ENCODE assay signal across 16 cellular contexts in genomic region chr11:76185511-76185910, GRCh38. TPM values are rescaled to one million over a fixed set of nuclear protein-coding genes. Genes with fewer than 3 reads are reported as not detected.
DNase-seq lines count a peak whose midpoint lies in the region; ATAC-seq and TF ChIP-seq lines count a peak whose summit lies in the region.
"Had no signal": no experiment of that assay in that cellular context is flagged by ENCODE, and none has a peak within 500 bp of the region (broad histone marks: within the 10 kb centered on the region; RNA-seq: fewer than 3 reads in every experiment).

No MANE protein-coding gene starts in this region.

- H3F3A ChIP-seq in smooth muscle cell (ENCODE audit: low read depth), result no peaks in the 10 kb centered on the region

- TF ChIP-seq CTCF in fibroblast of lung (conservative IDR thresholded peaks at IDR 0.05 in 1 of 2, IDR thresholded peaks at IDR 0.05 in 1 of 2; ENCODE audit: low read depth in 1 of 2, low read length in 2 of 2) (no peak), smooth muscle cell (IDR thresholded peaks at IDR 0.05; ENCODE audit: borderline replicate concordance, insufficient read depth, poor library complexity, severe bottlenecking) (no peak)

- H3K4me3 ChIP-seq in BLaER1 treated with 17β-estradiol and CSF1 and Interleukin-3, amounts not matched to agents 10 nM and 100 nM, result no peak overlapping the region
- H3K4me3 ChIP-seq in fibroblast of lung (replicated peaks in 1 of 4; ENCODE audit: control extremely low read depth in 1 of 4, insufficient read depth in 1 of 4, low read depth in 3 of 4, low read length in 4 of 4) (no peak overlapping the region), mesodermal cell (ENCODE audit: extremely low read depth, insufficient read depth, low read length, poor library complexity, severe bottlenecking) (no peak overlapping the region), smooth muscle cell (no peak overlapping the region)
- H3K4me3 ChIP-seq: ascending aorta, tibial nerve had no signal

- no peaks in the 10 kb centered on the region for H3K27me3 ChIP-seq in BLaER1 treated with 17β-estradiol and CSF1 and Interleukin-3, amounts not matched to agents 10 nM and 100 nM
- H3K27me3 ChIP-seq in fibroblast of lung (ENCODE audit: control insufficient read depth, insufficient read depth, low read length) (peaks cover 3% of the 10 kb centered on the region), smooth muscle cell (ENCODE audit: low read depth) (no peaks in the 10 kb centered on the region)
- H3K27me3 ChIP-seq: ascending aorta, tibial nerve had no signal

- peaks cover 12 to 30% (median 23%) of the 10 kb centered on the region in 10 experiments; a peak in 19 of 20 replicates for H3K4me1 ChIP-seq in BLaER1 treated with 17β-estradiol and CSF1 and Interleukin-3, amounts not matched to agents 10 nM and 100 nM
- H3K4me1 ChIP-seq in fibroblast of lung (ENCODE audit: control insufficient read depth, extremely low read depth, insufficient read depth, low read length), result no peaks in the 10 kb centered on the region
- H3K4me1 ChIP-seq in mesodermal cell (ENCODE audit: control insufficient read depth, insufficient read depth, low read length, poor library complexity, severe bottlenecking), result peaks cover 29% of the 10 kb centered on the region
- peaks cover 11% of the 10 kb centered on the region for H3K4me1 ChIP-seq in smooth muscle cell (ENCODE audit: low read depth)
- H3K4me1 ChIP-seq: ascending aorta had no signal

- H2AFZ ChIP-seq in fibroblast of lung (ENCODE audit: low read length) (peak overlapping the region; percentile 78), smooth muscle cell (ENCODE audit: low read depth) (peak overlapping the region; percentile 86)

- H4K20me1 ChIP-seq in BLaER1 treated with 17β-estradiol and CSF1 and Interleukin-3, amounts not matched to agents 10 nM and 100 nM, result no peaks in the 10 kb centered on the region
- H4K20me1 ChIP-seq in fibroblast of lung (ENCODE audit: control insufficient read depth, extremely low read depth, insufficient read depth, low read length), result no peaks in the 10 kb centered on the region
- H4K20me1 ChIP-seq in smooth muscle cell (ENCODE audit: low read depth), result no peaks in the 10 kb centered on the region

- peak overlapping the region in 10 of 11 experiments; percentile 25 to 76 (median 54); a peak in 13 of 22 replicates for H3K4me2 ChIP-seq in BLaER1 treated with 17β-estradiol and CSF1 and Interleukin-3, amounts not matched to agents 10 nM and 100 nM
- H3K4me2 ChIP-seq in fibroblast of lung (ENCODE audit: extremely low read depth, insufficient read depth, low read length) (peak overlapping the region; percentile 13), smooth muscle cell (peak overlapping the region; percentile 21)
- H3K4me2 ChIP-seq: KMS-11 had no signal

- H3K9ac ChIP-seq in BLaER1 treated with 17β-estradiol and CSF1 and Interleukin-3, amounts not matched to agents 10 nM and 100 nM, result no peak overlapping the region
- H3K9ac ChIP-seq in fibroblast of lung (ENCODE audit: insufficient read depth, low read length) (no peak overlapping the region), smooth muscle cell (ENCODE audit: low read depth) (no peak overlapping the region)
- H3K9ac ChIP-seq: KMS-11 had no signal

- H3K79me2 ChIP-seq in fibroblast of lung (ENCODE audit: control insufficient read depth, insufficient read depth, low read length) (no peaks in the 10 kb centered on the region), smooth muscle cell (ENCODE audit: low read depth) (no peaks in the 10 kb centered on the region)

- no peaks in the 10 kb centered on the region for H3K36me3 ChIP-seq in BLaER1 treated with 17β-estradiol and CSF1 and Interleukin-3, amounts not matched to agents 10 nM and 100 nM
- H3K36me3 ChIP-seq in fibroblast of lung (ENCODE audit: control insufficient read depth, insufficient read depth, low read length) (no peaks in the 10 kb centered on the region), mesodermal cell (ENCODE audit: control insufficient read depth, insufficient read depth, low read length) (peaks cover 4% of the 10 kb centered on the region), smooth muscle cell (ENCODE audit: low read depth) (no peaks in the 10 kb centered on the region)
- H3K36me3 ChIP-seq: ascending aorta had no signal

- no peak overlapping the region for H3K27ac ChIP-seq in BLaER1 treated with 17β-estradiol and CSF1 and Interleukin-3, amounts not matched to agents 10 nM and 100 nM
- no peak overlapping the region for H3K27ac ChIP-seq in fibroblast of lung (ENCODE audit: insufficient read depth, low read length)
- H3K27ac ChIP-seq in mesodermal cell (ENCODE audit: low read depth, low read length, severe bottlenecking), result peak overlapping the region; percentile 29
- peak overlapping the region; percentile 70 for H3K27ac ChIP-seq in smooth muscle cell (ENCODE audit: low read depth)
- H3K27ac ChIP-seq: KMS-11 had no signal

- 88 to 94% methylated on average over 6 to 9 of the region's 10 CpGs for WGBS in mesodermal cell (ENCODE audit: insufficient coverage in 2 of 2), 2 experiments
- 74% methylated on average over 10 of the region's 10 CpGs for WGBS in smooth muscle cell (ENCODE audit: low lambda C conversion rate)

- DNase-seq in fibroblast of lung (ENCODE audit: low read depth in 2 of 2), result no peak
- DNase-seq in smooth muscle cell (lab: John Stamatoyannopoulos, UW; ENCODE audit: unreplicated experiment), result no peak
- DNase-seq in SW480 (ENCODE audit: low spot score), result no peak
- no peak for DNase-seq in NCI-H524 treated with DMSO at 0.1 percent for 48 hours (lab: John Stamatoyannopoulos, UW)
- DNase-seq: activated CD4-positive, alpha-beta memory T cell treated with anti-CD3 and anti-CD28 coated beads, Interleukin-2, amount 10 ng/mL, durations not matched to agents 7 days and 5 days; activated naive CD4-positive, alpha-beta T cell treated with anti-CD3 and anti-CD28 coated beads, Interleukin-2, amount 10 ng/mL, durations not matched to agents 7 days and 5 days; effector memory CD8-positive, alpha-beta T cell; NCI-H2081 had no signal

- peaks cover 0 to 14% (median 10%) of the 10 kb centered on the region in 11 experiments; a peak in 14 of 22 replicates for H3K9me3 ChIP-seq in BLaER1 treated with 17β-estradiol and CSF1 and Interleukin-3, amounts not matched to agents 10 nM and 100 nM (replicated peaks in 1 of 11)
- H3K9me3 ChIP-seq in fibroblast of lung (ENCODE audit: control insufficient read depth, insufficient read depth, low read depth, low read length) (no peaks in the 10 kb centered on the region), mesodermal cell (ENCODE audit: control insufficient read depth, low read length) (no peaks in the 10 kb centered on the region), smooth muscle cell (replicated peaks; ENCODE audit: low read depth) (no peaks in the 10 kb centered on the region)
- H3K9me3 ChIP-seq: ascending aorta, tibial nerve had no signal

- ATAC-seq in GM18498 (IDR thresholded peaks at IDR 0.05; ENCODE audit: unreplicated experiment) (no peak), GM21737 (IDR thresholded peaks at IDR 0.05; ENCODE audit: unreplicated experiment) (no peak)
- ATAC-seq: effector memory CD8-positive, alpha-beta T cell had no signal

RNA-seq across cellular contexts. Expression of gene WNT11, which starts 20.8 kb away (rescaled TPM):
- total RNA-seq in fibroblast of lung (0.33 and 0.51 TPM in 2 replicates), smooth muscle cell (6.8 and 13.5 TPM in 2 replicates)
- polyA plus RNA-seq in fibroblast of lung (0.06 and 0.07 TPM in 2 replicates), smooth muscle cell (9.4 and 12.1 TPM in 2 replicates)
- 0.13 and 0.18 TPM in 2 replicates for polyA plus RNA-seq in fibroblast of lung (2012)
- not detected in 2 replicates for polyA minus RNA-seq in fibroblast of lung (ENCODE audit: low replicate concordance)
- 11.6 TPM for polyA plus RNA-seq in mesodermal cell (2013, experiment 1 of 2)
- 11.3 TPM for polyA plus RNA-seq in mesodermal cell (2013, experiment 2 of 2)
- polyA plus RNA-seq: keratinocyte had no signal

Comparison
In these comparisons a context has a peak if more than half of its experiments do, and no peak if none do; other contexts are left out.
1. H3K27ac ChIP-seq: peak in mesodermal cell (single experiment) and smooth muscle cell (single experiment); none in BLaER1 treated with 17β-estradiol and CSF1 and Interleukin-3, amounts not matched to agents 10 nM and 100 nM (0 of 11) and fibroblast of lung (single experiment).
2. Peak in every context shown above with its lines, with median percentiles within 50 percentile points of each other: H3K4me2 ChIP-seq.